Comparison of ENCODE assay signal across 9 cellular contexts in genomic region chr1:52368383-52369172, GRCh38. TPM values are rescaled to one million over a fixed set of nuclear protein-coding genes. Genes with fewer than 3 reads are reported as not detected.
DNase-seq lines count a peak whose midpoint lies in the region; ATAC-seq and FAIRE-seq lines count a peak whose summit lies in the region.
"Had no signal": no experiment of that assay in that cellular context is flagged by ENCODE, and none has a peak within 500 bp of the region (broad histone marks: within the 10 kb centered on the region; RNA-seq: fewer than 3 reads in every experiment).

No MANE protein-coding gene starts in this region.

- H3K9me3 ChIP-seq in ectodermal cell (ENCODE audit: control insufficient read depth, low read length) = no peaks in the 10 kb centered on the region

- ATAC-seq in HG03175 (IDR thresholded peaks at IDR 0.05; ENCODE audit: unreplicated experiment) (no peak), HG03045 (IDR thresholded peaks at IDR 0.05; ENCODE audit: unreplicated experiment) (no peak)

- POLR2A ChIA-PET in activated CD4-positive, alpha-beta memory T cell treated with anti-CD3 and anti-CD28 coated beads for 36 hours (lab: Charles Lee) = interaction anchor here (0.6 to 1.7 kb wide), 3 partner anchors 35 to 411 kb away, joined by 3 to 6 read pairs (median 3); partner anchors contain the start of genes ORC1 and PRPF38A

- peaks cover 7% of the 10 kb centered on the region for H3K4me1 ChIP-seq in ectodermal cell (ENCODE audit: control insufficient read depth, insufficient read depth, low read length)

- peak overlapping the region; percentile 53 for H3K4me3 Mint-ChIP-seq in activated CD4-positive, alpha-beta memory T cell treated with anti-CD3 and anti-CD28 coated beads for 36 hours

- CTCF ChIA-PET in activated CD4-positive, alpha-beta memory T cell treated with anti-CD3 and anti-CD28 coated beads for 36 hours (lab: Charles Lee) = interaction anchor here (0.6 to 1.1 kb wide), 6 partner anchors 35 to 257 kb away, joined by 3 read pairs; no protein-coding TSS in a partner anchor

- no peak overlapping the region for H3K27ac Mint-ChIP-seq in activated CD4-positive, alpha-beta memory T cell treated with anti-CD3 and anti-CD28 coated beads for 36 hours

- H3K4me3 ChIP-seq in ectodermal cell (ENCODE audit: insufficient read depth, low read depth, low read length) = peak overlapping the region; percentile 41

- H3K36me3 Mint-ChIP-seq in activated CD4-positive, alpha-beta memory T cell treated with anti-CD3 and anti-CD28 coated beads for 36 hours = peaks cover 19% of the 10 kb centered on the region

- DNase-seq in GM19239 (ENCODE audit: insufficient read length, low spot score) (peak; percentile 47), NCI-H2196 (lab: John Stamatoyannopoulos, UW; ENCODE audit: unreplicated experiment) (peak; percentile 77), medulla oblongata (ENCODE audit: extremely low spot score) (peak; percentile 44)
- DNase-seq in activated CD4-positive, alpha-beta memory T cell treated with anti-CD3 and anti-CD28 coated beads for 36 hours = peak; percentile 75
- peak; percentile 35 to 40 for DNase-seq in stimulated activated CD8-positive, alpha-beta memory T cell treated with anti-CD3 and anti-CD28 coated beads, Interleukin-2, amount 100 ng/mL, for 48 hours (ENCODE audit: low read depth in 2 of 2)

- H3K27me3 Mint-ChIP-seq in activated CD4-positive, alpha-beta memory T cell treated with anti-CD3 and anti-CD28 coated beads for 36 hours = no peaks in the 10 kb centered on the region

- intact Hi-C loops in activated CD4-positive, alpha-beta memory T cell treated with anti-CD3 and anti-CD28 coated beads for 36 hours (cut with micrococcal nuclease) = loop anchor here (5.0 to 10.0 kb wide), 3 partner anchors 319 to 1131 kb away; partner anchors contain the start of genes CPT2 and RNF11

- no peaks in the 10 kb centered on the region for H3K9me3 Mint-ChIP-seq in activated CD4-positive, alpha-beta memory T cell treated with anti-CD3 and anti-CD28 coated beads for 36 hours

- H3K27me3 ChIP-seq in ectodermal cell (ENCODE audit: control insufficient read depth, insufficient read depth, low read length, poor library complexity, severe bottlenecking) = no peaks in the 10 kb centered on the region

- FAIRE-seq in GM19239 (lab: Jason Lieb, UNC) = peak; percentile 82
- FAIRE-seq: islet of Langerhans had no signal

- no peak overlapping the region for H3K27ac ChIP-seq in ectodermal cell (ENCODE audit: insufficient read depth, low read depth, low read length, poor library complexity, severe bottlenecking)

- peaks cover 10% of the 10 kb centered on the region for H3K36me3 ChIP-seq in ectodermal cell (ENCODE audit: control insufficient read depth, insufficient read depth, low read length)

- 6% methylated on average over 51 of the region's 51 CpGs for WGBS in ectodermal cell, 2 experiments

- H3K4me1 Mint-ChIP-seq in activated CD4-positive, alpha-beta memory T cell treated with anti-CD3 and anti-CD28 coated beads for 36 hours (ENCODE audit: low read depth) = peaks cover 32% of the 10 kb centered on the region

RNA-seq across cellular contexts. Expression of gene CC2D1B, which starts 2.6 kb away (rescaled TPM):
- 10 to 100 TPM; 27.1 to 33.1 TPM for total RNA-seq in activated CD4-positive, alpha-beta memory T cell treated with anti-CD3 and anti-CD28 coated beads for 36 hours
- 21.8 TPM for polyA plus RNA-seq in ectodermal cell (2013, experiment 1 of 4)
- polyA plus RNA-seq in ectodermal cell (2013, experiment 2 of 4) = 26.7 TPM
- 13.5 TPM for polyA plus RNA-seq in ectodermal cell (2013, experiment 3 of 4)
- 29.4 TPM for polyA plus RNA-seq in ectodermal cell (2013, experiment 4 of 4)

RNA-seq across cellular contexts. Expression of gene ORC1, which starts 35.6 kb away (rescaled TPM):
- total RNA-seq in activated CD4-positive, alpha-beta memory T cell treated with anti-CD3 and anti-CD28 coated beads for 36 hours = 10 to 100 TPM; 42.5 to 43.0 TPM
- 52.2 TPM for polyA plus RNA-seq in ectodermal cell (2013, experiment 1 of 4)
- polyA plus RNA-seq in ectodermal cell (2013, experiment 2 of 4) = 49.4 TPM
- 37.4 TPM for polyA plus RNA-seq in ectodermal cell (2013, experiment 3 of 4)
- 34.4 TPM for polyA plus RNA-seq in ectodermal cell (2013, experiment 4 of 4)

RNA-seq across cellular contexts. Expression of gene PRPF38A, which starts 35.8 kb away (rescaled TPM):
- 10 to 100 TPM; 74.6 to 79.7 TPM for total RNA-seq in activated CD4-positive, alpha-beta memory T cell treated with anti-CD3 and anti-CD28 coated beads for 36 hours
- 65.2 TPM for polyA plus RNA-seq in ectodermal cell (2013, experiment 1 of 4)
- polyA plus RNA-seq in ectodermal cell (2013, experiment 2 of 4) = 62.7 TPM
- 57.8 TPM for polyA plus RNA-seq in ectodermal cell (2013, experiment 3 of 4)
- polyA plus RNA-seq in ectodermal cell (2013, experiment 4 of 4) = 58.2 TPM
